ENCODE assay signal across 1 cellular context in the genomic region with DNA sequence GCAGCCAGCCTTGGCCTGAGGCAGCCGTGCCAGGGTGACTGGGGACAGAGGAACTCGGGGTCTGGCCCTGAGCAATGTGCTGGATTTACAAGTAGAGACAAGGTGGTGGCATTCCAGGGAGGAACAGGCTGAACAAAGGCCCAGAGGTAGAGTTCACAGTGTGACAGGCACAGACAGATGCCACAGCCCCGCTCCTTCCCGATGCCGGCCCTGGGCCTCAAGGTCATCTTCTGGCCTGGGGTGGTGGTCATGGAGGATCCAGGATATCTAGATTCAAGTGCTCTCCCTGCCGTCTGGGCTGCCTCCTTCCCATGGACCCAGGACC.
TF ChIP-seq lines count a peak whose summit lies in the region.

No MANE protein-coding gene starts in this region.

TF ChIP-seq in IMR-90, 13 proteins besides CTCF, POLR2A, EP300 and RAD21 (continued from another document):
- TF ChIP-seq, protein P1, sequence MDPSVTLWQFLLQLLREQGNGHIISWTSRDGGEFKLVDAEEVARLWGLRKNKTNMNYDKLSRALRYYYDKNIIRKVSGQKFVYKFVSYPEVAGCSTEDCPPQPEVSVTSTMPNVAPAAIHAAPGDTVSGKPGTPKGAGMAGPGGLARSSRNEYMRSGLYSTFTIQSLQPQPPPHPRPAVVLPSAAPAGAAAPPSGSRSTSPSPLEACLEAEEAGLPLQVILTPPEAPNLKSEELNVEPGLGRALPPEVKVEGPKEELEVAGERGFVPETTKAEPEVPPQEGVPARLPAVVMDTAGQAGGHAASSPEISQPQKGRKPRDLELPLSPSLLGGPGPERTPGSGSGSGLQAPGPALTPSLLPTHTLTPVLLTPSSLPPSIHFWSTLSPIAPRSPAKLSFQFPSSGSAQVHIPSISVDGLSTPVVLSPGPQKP (IDR thresholded peaks at IDR 0.05; ENCODE audit: borderline replicate concordance, low read depth, low read length): no peak
- no peak for TF ChIP-seq CHD1 (IDR thresholded peaks at IDR 0.05; ENCODE audit: low read depth, low read length)
- TF ChIP-seq, protein P2, sequence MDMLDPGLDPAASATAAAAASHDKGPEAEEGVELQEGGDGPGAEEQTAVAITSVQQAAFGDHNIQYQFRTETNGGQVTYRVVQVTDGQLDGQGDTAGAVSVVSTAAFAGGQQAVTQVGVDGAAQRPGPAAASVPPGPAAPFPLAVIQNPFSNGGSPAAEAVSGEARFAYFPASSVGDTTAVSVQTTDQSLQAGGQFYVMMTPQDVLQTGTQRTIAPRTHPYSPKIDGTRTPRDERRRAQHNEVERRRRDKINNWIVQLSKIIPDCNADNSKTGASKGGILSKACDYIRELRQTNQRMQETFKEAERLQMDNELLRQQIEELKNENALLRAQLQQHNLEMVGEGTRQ (IDR thresholded peaks at IDR 0.05; ENCODE audit: low read depth, low read length): no peak
- TF ChIP-seq NFE2L2 (IDR thresholded peaks at IDR 0.05; ENCODE audit: low read depth, low read length): no peak
- TF ChIP-seq SMC3 (IDR thresholded peaks at IDR 0.05; ENCODE audit: low read depth, low read length): no peak
- TF ChIP-seq FOS (IDR thresholded peaks at IDR 0.05; ENCODE audit: low read depth, low read length): no peak
- TF ChIP-seq MAFK (IDR thresholded peaks at IDR 0.05; ENCODE audit: low read depth, low read length): no peak
- TF ChIP-seq MXI1 (IDR thresholded peaks at IDR 0.05; ENCODE audit: borderline replicate concordance, low read depth, low read length): no peak
- no peak for TF ChIP-seq MAZ (IDR thresholded peaks at IDR 0.05; ENCODE audit: borderline replicate concordance, low read depth, low read length)
- no peak for TF ChIP-seq RFX5 (IDR thresholded peaks at IDR 0.05; ENCODE audit: low read depth, low read length)
- no peak for TF ChIP-seq BHLHE40 (IDR thresholded peaks at IDR 0.05; ENCODE audit: low read depth, low read length)
- no peak for TF ChIP-seq RCOR1 (IDR thresholded peaks at IDR 0.05; ENCODE audit: insufficient replicate concordance, low read length)
